35 cellular contexts compared by ENCODE assay signal in the genomic region with DNA sequence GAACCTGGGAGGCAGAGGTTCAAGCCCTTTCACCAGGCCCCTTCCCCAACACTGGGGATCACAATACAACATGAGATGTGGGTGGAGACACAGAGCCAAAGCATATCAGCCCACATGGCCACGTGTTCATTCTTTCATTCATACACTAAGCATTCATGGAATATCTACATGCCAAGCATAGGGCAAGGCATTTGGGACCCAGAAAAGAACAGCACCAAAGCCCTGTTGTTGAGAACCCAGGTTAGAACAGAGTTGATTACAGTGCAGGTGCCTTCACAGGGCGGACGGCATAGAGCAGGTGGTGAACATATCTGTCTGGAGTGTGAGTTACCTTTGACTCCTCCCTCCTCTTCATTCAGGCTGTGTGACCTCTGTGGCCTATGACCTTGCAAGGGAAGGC.
"Had no signal": no experiment of that assay in that cellular context is flagged by ENCODE, and none has a peak within 500 bp of the region (broad histone marks: within the 10 kb centered on the region; RNA-seq: fewer than 3 reads in every experiment).

No MANE protein-coding gene starts in this region.

- H3K36me3 ChIP-seq: MG63 had no signal

- H3K9me3 ChIP-seq: MG63 had no signal

- H3K27me3 ChIP-seq: MG63 had no signal

- H3K4me3 ChIP-seq: MG63 had no signal

- DNase-seq: Karpas-422, Kasumi-1, MG63, MM.1S, MV-4-11, NCI-H1048, NCI-H1092, NCI-H1092 treated with DMSO at 0.1 percent for 48 hours, NCI-H1105, NCI-H1105 treated with DMSO at 0.1 percent for 48 hours, NCI-H1417, NCI-H1417 treated with DMSO at 0.1 percent for 48 hours, NCI-H1436, NCI-H1436 treated with DMSO at 0.1 percent for 48 hours, NCI-H146, NCI-H1694, NCI-H1694 treated with DMSO at 0.1 percent for 48 hours, NCI-H187, NCI-H187 treated with DMSO at 0.1 percent for 48 hours, NCI-H1930, NCI-H2029, NCI-H2029 treated with DMSO at 0.1 percent for 48 hours, NCI-H2081, NCI-H2081 treated with DMSO at 0.1 percent for 48 hours, NCI-H2107, NCI-H2171, NCI-H2171 treated with DMSO at 0.1 percent for 48 hours, NCI-H2227 treated with DMSO at 0.1 percent for 48 hours, NCI-H226, NCI-H446, NCI-H446 treated with DMSO at 0.1 percent for 48 hours, NCI-H510A, NCI-H510A treated with DMSO at 0.1 percent for 48 hours, NCI-H524, NCI-H524 treated with DMSO at 0.1 percent for 48 hours had no signal
